ENCODE assay signal across 8 cellular contexts in genomic region chr4:139453041-139453370, GRCh38. TPM values are rescaled to one million over a fixed set of nuclear protein-coding genes. Genes with fewer than 3 reads are reported as not detected.
DNase-seq lines count a peak whose midpoint lies in the region; ATAC-seq and TF ChIP-seq lines count a peak whose summit lies in the region.

No MANE protein-coding gene starts in this region.

- H3K9me3 ChIP-seq in HEK293 (ENCODE audit: control insufficient read depth, insufficient read depth, low read depth, low read length) (no peaks in the 10 kb centered on the region), Loucy (ENCODE audit: insufficient read depth, low read depth, low read length) (no peaks in the 10 kb centered on the region), lung (ENCODE audit: control insufficient read depth in 2 of 2, insufficient read depth in 1 of 2, low read length in 1 of 2) (no peaks in the 10 kb centered on the region), testis (no peaks in the 10 kb centered on the region)

- peak overlapping the region; percentile 87 for H3K4me3 ChIP-seq in HEK293 (ENCODE audit: low read depth, low read length)
- peak overlapping the region; percentile 80 for H3K4me3 ChIP-seq in Loucy (ENCODE audit: low read length, poor library complexity, severe bottlenecking)
- H3K4me3 ChIP-seq in lung: peak overlapping the region; percentile 92
- H3K4me3 ChIP-seq in testis: peak overlapping the region; percentile 92 to 93

- H3K27me3 ChIP-seq in Loucy (ENCODE audit: insufficient read depth, low read length, poor library complexity, severe bottlenecking): no peaks in the 10 kb centered on the region
- H3K27me3 ChIP-seq in lung (ENCODE audit: control insufficient read depth, insufficient read depth): no peaks in the 10 kb centered on the region
- H3K27me3 ChIP-seq in testis: no peaks in the 10 kb centered on the region

- peak overlapping the region; percentile 82 for H3K4me3 Mint-ChIP-seq in activated CD8-positive, alpha-beta memory T cell treated with anti-CD3 and anti-CD28 coated beads, Interleukin-2, amount 10 ng/mL, durations not matched to agents 7 days and 5 days

- intact Hi-C loops in testis (cut with DNase I; ENCODE audit: low total_unique reads): loop anchor here (10.0 kb wide), 1 partner anchor 158 kb away; no protein-coding TSS in a partner anchor

- no peaks in the 10 kb centered on the region for H3K27me3 Mint-ChIP-seq in activated CD8-positive, alpha-beta memory T cell treated with anti-CD3 and anti-CD28 coated beads, Interleukin-2, amount 10 ng/mL, durations not matched to agents 7 days and 5 days

- no peaks in the 10 kb centered on the region for H3K9me2 ChIP-seq in Loucy (replicated peaks; ENCODE audit: low read depth, low read length)

- 1 to 3% methylated on average over 15 of the region's 15 CpGs for WGBS in lung, 2 donors
- WGBS in testis, 2 donors: 2 to 4% methylated on average over 5 to 15 of the region's 15 CpGs

- H3K36me3 ChIP-seq in HEK293 (ENCODE audit: control insufficient read depth in 2 of 2, insufficient read depth in 1 of 2, low read length in 2 of 2): peaks cover 0 to 4% of the 10 kb centered on the region in 2 experiments; a peak in 1 of 3 replicates
- no peaks in the 10 kb centered on the region for H3K36me3 ChIP-seq in Loucy (ENCODE audit: insufficient read depth, low read length)
- peaks cover 0 to 1% of the 10 kb centered on the region in 2 donors for H3K36me3 ChIP-seq in lung (ENCODE audit: control insufficient read depth in 2 of 2, insufficient read depth in 2 of 2, low read length in 2 of 2)
- no peaks in the 10 kb centered on the region for H3K36me3 ChIP-seq in testis (ENCODE audit: low read depth, missing control alignments)

- no peaks in the 10 kb centered on the region for H3K9me3 Mint-ChIP-seq in activated CD8-positive, alpha-beta memory T cell treated with anti-CD3 and anti-CD28 coated beads, Interleukin-2, amount 10 ng/mL, durations not matched to agents 7 days and 5 days (ENCODE audit: low read depth)

- peaks cover 50% of the 10 kb centered on the region for H3K4me1 Mint-ChIP-seq in activated CD8-positive, alpha-beta memory T cell treated with anti-CD3 and anti-CD28 coated beads, Interleukin-2, amount 10 ng/mL, durations not matched to agents 7 days and 5 days

- DNase-seq in activated CD8-positive, alpha-beta memory T cell treated with anti-CD3 and anti-CD28 coated beads, Interleukin-2, amount 10 ng/mL, durations not matched to agents 7 days and 5 days: peak; percentile 86
- no peak for DNase-seq in activated CD8-positive, alpha-beta memory T cell treated with anti-CD3 and anti-CD28 coated beads for 24 hours
- DNase-seq in SW 1271 (lab: John Stamatoyannopoulos, UW): peak; percentile 68 to 77
- no peak for DNase-seq in lung (ENCODE audit: low spot score)
- DNase-seq in testis: no peak

- H3K9ac ChIP-seq in Loucy (ENCODE audit: low read depth, low read length, poor library complexity, severe bottlenecking): peak overlapping the region; percentile 88

- H2AFZ ChIP-seq in Loucy (ENCODE audit: low read length): peak overlapping the region; percentile 92

- CTCF ChIA-PET in activated CD8-positive, alpha-beta memory T cell treated with anti-CD3 and anti-CD28 coated beads, Interleukin-2, amount 10 ng/mL, durations not matched to agents 7 days and 5 days (lab: Charles Lee): interaction anchor here (0.8 to 1.3 kb wide), 9 partner anchors 11 to 356 kb away, joined by 3 to 8 read pairs (median 3); partner anchors contain the start of gene SETD7
- CTCF ChIA-PET in HEK293 (lab: Yijun Ruan, JAX): interaction anchor here (0.6 kb wide), 1 partner anchor 1513 kb away, joined by 3 read pairs; no protein-coding TSS in a partner anchor

- H3K27ac Mint-ChIP-seq in activated CD8-positive, alpha-beta memory T cell treated with anti-CD3 and anti-CD28 coated beads, Interleukin-2, amount 10 ng/mL, durations not matched to agents 7 days and 5 days: peak overlapping the region; percentile 99

- H3K79me2 ChIP-seq in Loucy (ENCODE audit: insufficient read depth, low read length): peaks cover 45% of the 10 kb centered on the region

- TF ChIP-seq CTCF in HEK293 (tag by site-specific recombination; IDR thresholded peaks at IDR 0.05) (peak; percentile 77), Loucy (conservative IDR thresholded peaks at IDR 0.05; ENCODE audit: low read length) (peak; percentile 68), lung (IDR thresholded peaks at IDR 0.05; ENCODE audit: control extremely low read depth, extremely low read depth) (no peak), testis (IDR thresholded peaks at IDR 0.05) (peak in 1 of 3 experiments; percentile 29)

- POLR2A ChIA-PET in HEK293 (lab: Yijun Ruan, JAX): interaction anchor here (0.6 to 1.6 kb wide), 5 partner anchors 9 to 438 kb away, joined by 3 to 5 read pairs (median 3); partner anchors contain the start of genes NOCT and SETD7

- peak overlapping the region; percentile 84 for H3K27ac ChIP-seq in HEK293 (ENCODE audit: extremely low read depth, low read depth, low read length)
- H3K27ac ChIP-seq in cingulate gyrus (ENCODE audit: low read depth, low read length): peak overlapping the region; percentile 91
- peak overlapping the region; percentile 96 to 98 for H3K27ac ChIP-seq in lung (ENCODE audit: low read depth in 1 of 2, low read length in 1 of 2)
- peak overlapping the region; percentile 95 to 98 for H3K27ac ChIP-seq in testis

- H3K4me1 ChIP-seq in HEK293 (ENCODE audit: control insufficient read depth, insufficient read depth, low read length): 0 out of 2 replicates have a peak, but pooled peaks cover 3% of the 10 kb centered on the region
- peaks cover 47% of the 10 kb centered on the region for H3K4me1 ChIP-seq in Loucy (ENCODE audit: insufficient read depth, low read length, poor library complexity, severe bottlenecking)
- H3K4me1 ChIP-seq in lung (ENCODE audit: control insufficient read depth in 2 of 2, insufficient read depth in 2 of 2, low read length in 2 of 2): peaks cover 2 to 17% of the 10 kb centered on the region in 2 donors
- peaks cover 27% of the 10 kb centered on the region for H3K4me1 ChIP-seq in testis

- peaks cover 7% of the 10 kb centered on the region; the same call in 1 of the 2 replicates for H3F3A ChIP-seq in Loucy (ENCODE audit: low read depth)

- peaks cover 34% of the 10 kb centered on the region for H4K20me1 ChIP-seq in Loucy (ENCODE audit: insufficient read depth, low read length, poor library complexity, severe bottlenecking)

- peaks cover 4% of the 10 kb centered on the region for H3K36me3 Mint-ChIP-seq in activated CD8-positive, alpha-beta memory T cell treated with anti-CD3 and anti-CD28 coated beads, Interleukin-2, amount 10 ng/mL, durations not matched to agents 7 days and 5 days

- peak overlapping the region; percentile 95 for H3K4me2 ChIP-seq in Loucy (ENCODE audit: low read depth, low read length, poor library complexity, severe bottlenecking)

- TF ChIP-seq POLR2A in testis (IDR thresholded peaks at IDR 0.05): no peak

- peak; percentile 53 for ATAC-seq in activated CD8-positive, alpha-beta memory T cell treated with anti-CD3 and anti-CD28 coated beads, Interleukin-2, amount 10 ng/mL, durations not matched to agents 7 days and 5 days
- no peak for ATAC-seq in lung (ENCODE audit: insufficient read depth, low FRiP score)

TF ChIP-seq in HEK293, 187 proteins besides CTCF, POLR2A, EP300 and RAD21:
- TF ChIP-seq ZNF596 (tag by site-specific recombination; IDR thresholded peaks at IDR 0.05) (no peak), OSR2 (tag by site-specific recombination; IDR thresholded peaks at IDR 0.05) (no peak), ZNF155 (tag by site-specific recombination; IDR thresholded peaks at IDR 0.05) (no peak), ZNF514 (tag by site-specific recombination; IDR thresholded peaks at IDR 0.05) (no peak), ZNF16 (tag by site-specific recombination; IDR thresholded peaks at IDR 0.05; ENCODE audit: low read depth) (no peak), ZBTB17 (tag by site-specific recombination; IDR thresholded peaks at IDR 0.05) (peak; percentile 99), GLIS1 (tag by site-specific recombination; IDR thresholded peaks at IDR 0.05) (peak; percentile 37), ZNF664 (tag by site-specific recombination; IDR thresholded peaks at IDR 0.05) (0 out of 2 replicates have a peak, but pooled peaks have one; percentile 11), SETDB1 (IDR thresholded peaks at IDR 0.05; ENCODE audit: insufficient read length, low read length) (peak; percentile 6), ZNF37A (tag by site-specific recombination; IDR thresholded peaks at IDR 0.05) (no peak)
- TF ChIP-seq, protein P1, sequence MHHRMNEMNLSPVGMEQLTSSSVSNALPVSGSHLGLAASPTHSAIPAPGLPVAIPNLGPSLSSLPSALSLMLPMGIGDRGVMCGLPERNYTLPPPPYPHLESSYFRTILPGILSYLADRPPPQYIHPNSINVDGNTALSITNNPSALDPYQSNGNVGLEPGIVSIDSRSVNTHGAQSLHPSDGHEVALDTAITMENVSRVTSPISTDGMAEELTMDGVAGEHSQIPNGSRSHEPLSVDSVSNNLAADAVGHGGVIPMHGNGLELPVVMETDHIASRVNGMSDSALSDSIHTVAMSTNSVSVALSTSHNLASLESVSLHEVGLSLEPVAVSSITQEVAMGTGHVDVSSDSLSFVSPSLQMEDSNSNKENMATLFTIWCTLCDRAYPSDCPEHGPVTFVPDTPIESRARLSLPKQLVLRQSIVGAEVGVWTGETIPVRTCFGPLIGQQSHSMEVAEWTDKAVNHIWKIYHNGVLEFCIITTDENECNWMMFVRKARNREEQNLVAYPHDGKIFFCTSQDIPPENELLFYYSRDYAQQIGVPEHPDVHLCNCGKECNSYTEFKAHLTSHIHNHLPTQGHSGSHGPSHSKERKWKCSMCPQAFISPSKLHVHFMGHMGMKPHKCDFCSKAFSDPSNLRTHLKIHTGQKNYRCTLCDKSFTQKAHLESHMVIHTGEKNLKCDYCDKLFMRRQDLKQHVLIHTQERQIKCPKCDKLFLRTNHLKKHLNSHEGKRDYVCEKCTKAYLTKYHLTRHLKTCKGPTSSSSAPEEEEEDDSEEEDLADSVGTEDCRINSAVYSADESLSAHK (tag by site-specific recombination; IDR thresholded peaks at IDR 0.05): peak; percentile 91

RNA-seq across cellular contexts. Expression of gene RAB33B, which starts 0.9 kb away (rescaled TPM):
- total RNA-seq in activated CD8-positive, alpha-beta memory T cell treated with anti-CD3 and anti-CD28 coated beads, Interleukin-2, amount 10 ng/mL, durations not matched to agents 7 days and 5 days: 1 to 10 TPM; 5.4 to 7.4 TPM
- 10 to 100 TPM in 1 of 2 donors, 1 to 10 TPM in 1; 9.1 to 24.8 TPM for total RNA-seq in lung
- 1 to 10 TPM; 3.8 to 4.9 TPM for polyA plus RNA-seq in lung
- total RNA-seq in testis: 10 to 100 TPM; 10.9 to 12.1 TPM
- 8.8 TPM for polyA plus RNA-seq in testis (ENCODE audit: insufficient read depth, low read depth, low replicate concordance)

Comparison
In these comparisons a context has a peak if more than half of its experiments do, and no peak if none do; other contexts are left out.
1. DNase-seq: peak in activated CD8-positive, alpha-beta memory T cell treated with anti-CD3 and anti-CD28 coated beads, Interleukin-2, amount 10 ng/mL, durations not matched to agents 7 days and 5 days (single experiment) and SW 1271 (2 of 2); none in activated CD8-positive, alpha-beta memory T cell treated with anti-CD3 and anti-CD28 coated beads for 24 hours (single experiment), lung (single experiment) and testis (single experiment).
2. Peak in every context shown above with its lines, with median percentiles within 50 percentile points of each other: H3K27ac ChIP-seq and H3K4me3 ChIP-seq.